In genomic region chr15:100394726-100395125, GRCh38 we compare ENCODE assay signal across 21 cellular contexts. TPM values are rescaled to one million over a fixed set of nuclear protein-coding genes. Genes with fewer than 3 reads are reported as not detected.
"Had no signal": no experiment of that assay in that cellular context is flagged by ENCODE, and none has a peak within 500 bp of the region (broad histone marks: within the 10 kb centered on the region; RNA-seq: fewer than 3 reads in every experiment).

No MANE protein-coding gene starts in this region.

- H3K4me3 ChIP-seq: heart left ventricle, lung, psoas muscle, spleen, thoracic aorta, transverse colon had no signal

- H3K9me3 ChIP-seq: heart left ventricle, neutrophil, psoas muscle, thoracic aorta, transverse colon had no signal

- H3K36me3 ChIP-seq: heart left ventricle, neutrophil, spleen, thoracic aorta, transverse colon had no signal

- H3K27me3 ChIP-seq: heart left ventricle, spleen, transverse colon had no signal

- ATAC-seq: heart left ventricle; left colon; left ventricle myocardium superior; naive thymus-derived CD8-positive, alpha-beta T cell; psoas muscle; sciatic nerve; stimulated activated memory B cell treated with anti-CD40 and anti-IgM and Interleukin-4, amounts not matched to agents 10 μg/mL and 1 μg/mL and 100 μg/mL, for 72 hours; stimulated activated naive CD8-positive, alpha-beta T cell treated with anti-CD3 and anti-CD28 coated beads, Interleukin-15, amount 100 ng/mL, for 72 hours had no signal

- DNase-seq: cortex of kidney; effector memory CD4-positive, alpha-beta T cell; heart left ventricle; hippocampal formation; left colon; left ventricle myocardium superior; mesendoderm; naive thymus-derived CD8-positive, alpha-beta T cell; psoas muscle; spleen; stimulated activated CD4-positive, alpha-beta T cell treated with anti-CD3 and anti-CD28 coated beads, Interleukin-15, amount 100 ng/mL, for 24 hours; stimulated activated CD4-positive, alpha-beta T cell treated with anti-CD3 and anti-CD28 coated beads, Interleukin-1b, Interleukin-23, amount 100 ng/mL, for 48 hours; stimulated activated CD4-positive, alpha-beta T cell treated with anti-CD3 and anti-CD28 coated beads, Interleukin-4, amount 100 ng/mL, for 24 hours; stimulated activated naive CD8-positive, alpha-beta T cell treated with anti-CD3 and anti-CD28 coated beads, Interleukin-15, amount 100 ng/mL, for 72 hours; transverse colon had no signal

- H3K4me1 ChIP-seq: psoas muscle, spleen, transverse colon had no signal

- H3K27ac ChIP-seq: heart left ventricle, neutrophil, psoas muscle, spleen, thoracic aorta, transverse colon had no signal

RNA-seq across cellular contexts. Expression of gene ADAMTS17, which starts 53.0 kb away (rescaled TPM):
- total RNA-seq: glomerular endothelial cell had no signal
